ENCODE assay signal across 21 cellular contexts in genomic region chr22:20889025-20889704, GRCh38.
"Had no signal": no experiment of that assay in that cellular context is flagged by ENCODE, and none has a peak within 500 bp of the region (broad histone marks: within the 10 kb centered on the region; RNA-seq: fewer than 3 reads in every experiment).

No MANE protein-coding gene starts in this region.

- H3K4me1 ChIP-seq: foreskin keratinocyte, psoas muscle had no signal

- H3K27ac Mint-ChIP-seq: stimulated activated naive B cell treated with anti-CD40 and anti-IgM and Interleukin-4, amounts not matched to agents 10 μg/mL and 1 μg/mL and 100 μg/mL, for 72 hours had no signal

- H3K4me3 Mint-ChIP-seq: endodermal cell; immature natural killer cell; naive thymus-derived CD4-positive, alpha-beta T cell; stimulated activated naive B cell treated with anti-CD40 and anti-IgM and Interleukin-4, amounts not matched to agents 10 μg/mL and 1 μg/mL and 100 μg/mL, for 72 hours; stimulated activated naive CD8-positive, alpha-beta T cell treated with anti-CD3 and anti-CD28 coated beads, Interleukin-15, amount 100 ng/mL, for 72 hours had no signal

- H3K9me3 Mint-ChIP-seq: endodermal cell; immature natural killer cell; naive thymus-derived CD4-positive, alpha-beta T cell; stimulated activated naive B cell treated with anti-CD40 and anti-IgM and Interleukin-4, amounts not matched to agents 10 μg/mL and 1 μg/mL and 100 μg/mL, for 72 hours; stimulated activated naive CD8-positive, alpha-beta T cell treated with anti-CD3 and anti-CD28 coated beads, Interleukin-15, amount 100 ng/mL, for 72 hours had no signal

- DNase-seq: effector CD4-positive, alpha-beta T cell; endodermal cell; erythroblast; foreskin keratinocyte; immature natural killer cell; left cardiac atrium; left ventricle myocardium superior; naive thymus-derived CD4-positive, alpha-beta T cell; psoas muscle; retina; stimulated activated CD4-positive, alpha-beta T cell treated with anti-CD3 and anti-CD28 coated beads, Interleukin-2, amount 100 ng/mL, for 24 hours; stimulated activated CD4-positive, alpha-beta T cell treated with anti-CD3 and anti-CD28 coated beads, Interleukin-4, amount 100 ng/mL, for 4 hours; stimulated activated naive B cell treated with anti-CD40 and anti-IgM and Interleukin-4, amounts not matched to agents 10 μg/mL and 1 μg/mL and 100 μg/mL, for 72 hours; stimulated activated naive CD8-positive, alpha-beta T cell treated with anti-CD3 and anti-CD28 coated beads, Interleukin-15, amount 100 ng/mL, for 72 hours; testis had no signal

- H3K9me3 ChIP-seq: neutrophil, psoas muscle, testis, tibial nerve had no signal

- FAIRE-seq: endothelial cell of umbilical vein, keratinocyte had no signal

- H3K27ac ChIP-seq: coronary artery, foreskin keratinocyte, neutrophil, psoas muscle, testis, tibial nerve had no signal

- ATAC-seq: foreskin keratinocyte; left cardiac atrium; left ventricle myocardium superior; naive thymus-derived CD4-positive, alpha-beta T cell; psoas muscle; sciatic nerve; stimulated activated naive B cell treated with anti-CD40 and anti-IgM and Interleukin-4, amounts not matched to agents 10 μg/mL and 1 μg/mL and 100 μg/mL, for 72 hours; stimulated activated naive CD8-positive, alpha-beta T cell treated with anti-CD3 and anti-CD28 coated beads, Interleukin-15, amount 100 ng/mL, for 72 hours had no signal

- H3K4me3 ChIP-seq: coronary artery, psoas muscle, testis, tibial nerve had no signal

- H3K27me3 ChIP-seq: foreskin keratinocyte, neutrophil, testis, tibial nerve had no signal

- H3K27me3 Mint-ChIP-seq: naive thymus-derived CD4-positive, alpha-beta T cell; stimulated activated naive B cell treated with anti-CD40 and anti-IgM and Interleukin-4, amounts not matched to agents 10 μg/mL and 1 μg/mL and 100 μg/mL, for 72 hours; stimulated activated naive CD8-positive, alpha-beta T cell treated with anti-CD3 and anti-CD28 coated beads, Interleukin-15, amount 100 ng/mL, for 72 hours had no signal
